In genomic region chr22:22753526-22754267, GRCh38 we compare ENCODE assay signal across 8 cellular contexts.
DNase-seq lines count a peak whose midpoint lies in the region; ATAC-seq and TF ChIP-seq lines count a peak whose summit lies in the region.

No MANE protein-coding gene starts in this region.

- no peaks in the 10 kb centered on the region for H3K9me3 ChIP-seq in MM.1S (replicated peaks; ENCODE audit: insufficient read depth, low read length)
- H3K9me3 ChIP-seq in WERI-Rb-1 (ENCODE audit: severe bottlenecking): no peaks in the 10 kb centered on the region
- H3K9me3 ChIP-seq in left lung: no peaks in the 10 kb centered on the region

- H3K27me3 Mint-ChIP-seq in MCF 10A (ENCODE audit: insufficient read depth, unreplicated experiment): no peaks in the 10 kb centered on the region

- ATAC-seq in left lung (peak; percentile 85), GM18517 (IDR thresholded peaks at IDR 0.05; ENCODE audit: unreplicated experiment) (no peak)

- H3K79me2 ChIP-seq in MM.1S (ENCODE audit: low read length): no peaks in the 10 kb centered on the region

- H4K20me1 ChIP-seq in MM.1S (ENCODE audit: insufficient read depth, low read length): no peaks in the 10 kb centered on the region

- H2AFZ ChIP-seq in MM.1S (ENCODE audit: low read length): peak overlapping the region; percentile 24

- POLR2A ChIA-PET in MCF 10A (lab: Yijun Ruan, JAX): interaction anchor here (1.0 kb wide), 1 partner anchor 16 kb away, joined by 3 read pairs; no protein-coding TSS in a partner anchor

- H3K27ac ChIP-seq in MM.1S (ENCODE audit: low read length) (peak overlapping the region; percentile 60), WERI-Rb-1 (no peak overlapping the region), left lung (no peak overlapping the region)

- BruUV-seq in MCF 10A (replicated peaks; lab: Mats Ljungman, UMichigan): no TSS peak

- H3K9me2 ChIP-seq in MM.1S (replicated peaks; ENCODE audit: insufficient read depth, low read length): no peaks in the 10 kb centered on the region

- H3K36me3 Mint-ChIP-seq in MCF 10A (ENCODE audit: insufficient read depth, unreplicated experiment): peaks cover 6% of the 10 kb centered on the region

- CTCF ChIA-PET in MCF 10A (lab: Yijun Ruan, JAX): interaction anchor here (0.5 to 3.1 kb wide), 24 partner anchors 10 to 555 kb away, joined by 3 to 16 read pairs (median 4); no protein-coding TSS in a partner anchor

- no peaks in the 10 kb centered on the region for H3K27me3 ChIP-seq in MM.1S (replicated peaks; ENCODE audit: insufficient read depth, low read length)
- H3K27me3 ChIP-seq in WERI-Rb-1 (ENCODE audit: insufficient read depth, low read depth, severe bottlenecking): no peaks in the 10 kb centered on the region
- no peaks in the 10 kb centered on the region for H3K27me3 ChIP-seq in left lung

- H3K9me3 Mint-ChIP-seq in MCF 10A (ENCODE audit: unreplicated experiment): no peaks in the 10 kb centered on the region

- TF ChIP-seq CTCF in MM.1S (IDR thresholded peaks at IDR 0.05; ENCODE audit: low read length) (peak; percentile 92), WERI-Rb-1 (IDR thresholded peaks at IDR 0.05; ENCODE audit: low read depth, low read length) (peak; percentile 87), MCF 10A (IDR thresholded peaks at IDR 0.05; ENCODE audit: unreplicated experiment) (peak; percentile 69), left lung (IDR thresholded peaks at IDR 0.05) (peak; percentile 51 to 58)

- peaks cover 27% of the 10 kb centered on the region for H3K4me1 Mint-ChIP-seq in MCF 10A (ENCODE audit: insufficient read depth, unreplicated experiment)

- no peaks in the 10 kb centered on the region for H3K36me3 ChIP-seq in MM.1S (replicated peaks; ENCODE audit: insufficient read depth, low read length)
- no peaks in the 10 kb centered on the region for H3K36me3 ChIP-seq in WERI-Rb-1
- H3K36me3 ChIP-seq in left lung: no peaks in the 10 kb centered on the region

- intact Hi-C loops in MCF 10A (cut with micrococcal nuclease) (loop anchor here (1.0 kb wide), 1 partner anchor 124 kb away; no protein-coding TSS in a partner anchor), left lung (cut with DNase I) (no loop called here)

- H3K4me3 ChIP-seq in MM.1S (ENCODE audit: low read length) (no peak overlapping the region), WERI-Rb-1 (ENCODE audit: low read depth, low read length) (no peak overlapping the region), left lung (no peak overlapping the region)

- DNase-seq in NCI-H2107 (lab: John Stamatoyannopoulos, UW): peak; percentile 12
- no peak for DNase-seq in NCI-H2107 treated with DMSO at 0.1 percent for 48 hours (lab: John Stamatoyannopoulos, UW; ENCODE audit: unreplicated experiment)
- DNase-seq in MM.1S: peak; percentile 87
- DNase-seq in WERI-Rb-1: peak; percentile 84
- DNase-seq in MCF 10A (ENCODE audit: unreplicated experiment): peak; percentile 72
- DNase-seq in left lung: peak in 1 of 2 donors; percentile 53
- DNase-seq in stimulated activated CD8-positive, alpha-beta memory T cell treated with anti-CD3 and anti-CD28 coated beads, Interleukin-2, amount 100 ng/mL, for 48 hours (ENCODE audit: low read depth in 2 of 2): peak; percentile 56 to 68

- no peak overlapping the region for H3K27ac Mint-ChIP-seq in MCF 10A (ENCODE audit: low read depth, unreplicated experiment)

- peak overlapping the region; percentile 25; the same call in 1 of the 2 replicates for H3K4me2 ChIP-seq in MM.1S (ENCODE audit: low read depth, low read length)

- H3K4me3 Mint-ChIP-seq in MCF 10A (ENCODE audit: unreplicated experiment): no peak overlapping the region

- peak overlapping the region; percentile 42; the same call in 1 of the 2 replicates for H3K9ac ChIP-seq in MM.1S (ENCODE audit: low read length)

- H3F3A ChIP-seq in MM.1S (ENCODE audit: insufficient read depth, low read length): peaks cover 29% of the 10 kb centered on the region

- H3K4me1 ChIP-seq in MM.1S (ENCODE audit: low read length): peaks cover 59% of the 10 kb centered on the region
- H3K4me1 ChIP-seq in left lung: peaks cover 5 to 14% of the 10 kb centered on the region in 2 donors
